8 cellular contexts compared by ENCODE assay signal in the genomic region with DNA sequence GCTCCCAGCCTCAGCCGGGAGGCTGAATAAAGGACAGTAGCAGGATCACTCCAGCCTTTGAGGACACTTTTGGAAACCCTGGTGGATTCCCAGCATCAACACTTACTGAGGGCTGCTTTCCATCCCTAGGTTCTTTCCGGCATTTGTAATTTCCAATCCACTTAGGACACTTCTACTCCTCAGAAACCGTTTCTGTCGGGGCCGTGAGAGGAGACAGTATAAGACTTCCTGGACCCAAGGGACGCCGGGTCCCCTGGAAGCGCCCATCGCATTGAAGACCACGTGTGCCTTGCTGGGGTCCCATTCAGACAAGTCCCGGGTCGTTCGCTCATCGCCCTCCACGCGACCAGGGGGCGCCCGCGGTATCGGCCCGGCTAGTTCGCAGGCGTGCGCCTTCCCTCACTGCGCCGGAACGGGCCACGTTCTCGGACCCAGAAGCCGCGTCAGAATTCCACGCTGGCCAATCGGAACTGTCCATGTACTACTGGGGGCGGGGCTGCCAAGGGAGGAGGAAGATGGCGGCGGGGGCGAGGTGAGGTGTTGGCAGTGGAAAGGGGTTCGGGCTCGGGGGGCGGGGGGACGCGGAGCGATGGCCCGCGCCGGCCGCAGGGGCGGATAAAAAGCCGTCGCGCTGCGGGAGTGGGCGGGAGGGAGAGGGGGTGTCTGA. TPM values are rescaled to one million over a fixed set of nuclear protein-coding genes. Genes with fewer than 3 reads are reported as not detected.
DNase-seq lines count a peak whose midpoint lies in the region; ATAC-seq, FAIRE-seq and TF ChIP-seq lines count a peak whose summit lies in the region.

Gene NUS1 (plus strand): TSS at position 479 of the 667 bp plus-strand sequence. CDS start 202 bp downstream, outside the sequence.

- peak within 1 kb of the TSS; percentile 82 for H3K4me3 Mint-ChIP-seq in GM23338

- intact Hi-C loops in esophagus muscularis mucosa (cut with DNase I) = loop anchor here (5.0 kb wide), 1 partner anchor 73 kb away; the partner anchor contains the start of gene GOPC

- no peak within 1 kb of the TSS for H3K27ac ChIP-seq in DOHH2 (ENCODE audit: low read depth, low read length)
- H3K27ac ChIP-seq in GM23338 (ENCODE audit: low read depth) = 0 out of 2 replicates have a peak within 1 kb of the TSS, but pooled peaks have one; percentile 19
- H3K27ac ChIP-seq in esophagus muscularis mucosa (replicated peaks in 1 of 4) = peak within 1 kb of the TSS; percentile 80 to 87 (median 84)

- peaks cover 7% of the 10 kb centered on the region; the same call in 1 of the 2 replicates for H4K20me1 ChIP-seq in DOHH2 (ENCODE audit: control insufficient read depth, insufficient read depth, low read depth, low read length)
- peaks cover 38% of the 10 kb centered on the region for H4K20me1 ChIP-seq in GM23338 (replicated peaks; ENCODE audit: insufficient read depth)

- peak; percentile 42 for FAIRE-seq in RCC 7860 (lab: Jason Lieb, UNC)

- peak within 1 kb of the TSS; percentile 90; the same call in 1 of the 2 replicates for H2AFZ ChIP-seq in GM23338

- peaks cover 8% of the 10 kb centered on the region; the same call in 2 of the 3 replicates for H3K9me3 Mint-ChIP-seq in GM23338

- H3K9me3 ChIP-seq in DOHH2 (ENCODE audit: control insufficient read depth, insufficient read depth, low read length) (peaks cover 11% of the 10 kb centered on the region; the same call in 1 of the 2 replicates), esophagus muscularis mucosa (no peaks in the 10 kb centered on the region)

- no peaks in the 10 kb centered on the region for H3K27me3 ChIP-seq in DOHH2 (ENCODE audit: control insufficient read depth, low read length)
- H3K27me3 ChIP-seq in GM23338 (ENCODE audit: insufficient read depth) = no peaks in the 10 kb centered on the region
- no peaks in the 10 kb centered on the region for H3K27me3 ChIP-seq in esophagus muscularis mucosa

- ATAC-seq in GM23338 = peak; percentile 94

- peaks cover 21% of the 10 kb centered on the region for H3K36me3 Mint-ChIP-seq in GM23338 (ENCODE audit: low read depth)

- H3K4me1 ChIP-seq in DOHH2 (ENCODE audit: control insufficient read depth, low read length) (peaks cover 25% of the 10 kb centered on the region), GM23338 (ENCODE audit: insufficient read depth) (peaks cover 21% of the 10 kb centered on the region), esophagus muscularis mucosa (peaks cover 15 to 48% (median 44%) of the 10 kb centered on the region in 4 donors)

- H3K36me3 ChIP-seq in DOHH2 (ENCODE audit: control insufficient read depth, low read length) (peaks cover 30% of the 10 kb centered on the region), GM23338 (ENCODE audit: insufficient read depth) (no peaks in the 10 kb centered on the region), esophagus muscularis mucosa (no peaks in the 10 kb centered on the region)

- WGBS in esophagus muscularis mucosa = under 1% methylated on average over 33 of the region's 53 CpGs

- no peak for TF ChIP-seq EP300 in esophagus muscularis mucosa (IDR thresholded peaks at IDR 0.05)

- DNase-seq in GM23338 (ENCODE audit: low spot score) = peak; percentile 99
- DNase-seq in Kasumi-1 (lab: John Stamatoyannopoulos, UW) = peak; percentile 96 to 97
- DNase-seq in RCC 7860 (ENCODE audit: low spot score) = peak; percentile 88
- DNase-seq in activated T-cell treated with anti-CD3 and anti-CD28 coated beads, Interleukin-2, amount 50 U/mL, for 48 hours = peak; percentile 99
- DNase-seq in esophagus muscularis mucosa (ENCODE audit: extremely low spot score) = peak; percentile 99
- peak; percentile 99 for DNase-seq in myocyte (ENCODE audit: low read depth)
- DNase-seq in stimulated activated CD8-positive, alpha-beta memory T cell treated with anti-CD3 and anti-CD28 coated beads, Interleukin-7, amount 100 ng/mL, for 4 hours (ENCODE audit: low read depth in 2 of 2) = peak; percentile 98 to 99

- H3K9me2 ChIP-seq in DOHH2 (replicated peaks; ENCODE audit: control insufficient read depth, low read length) (no peaks in the 10 kb centered on the region), GM23338 (ENCODE audit: insufficient read depth) (no peaks in the 10 kb centered on the region)

- H3K4me3 ChIP-seq in DOHH2 (ENCODE audit: low read length) (peak within 1 kb of the TSS; percentile 77), GM23338 (peak within 1 kb of the TSS; percentile 98), esophagus muscularis mucosa (peak within 1 kb of the TSS; percentile 63 to 74 (median 70))

- TF ChIP-seq CTCF in DOHH2 (IDR thresholded peaks at IDR 0.05; ENCODE audit: low read depth, low read length, poor library complexity, severe bottlenecking) (peak; percentile 87), GM23338 (conservative IDR thresholded peaks at IDR 0.05; ENCODE audit: low read depth in 2 of 2) (peak; percentile 72 to 89), esophagus muscularis mucosa (IDR thresholded peaks at IDR 0.05) (peak; percentile 77 to 84 (median 81))

- no peak for TF ChIP-seq POLR2A in esophagus muscularis mucosa (IDR thresholded peaks at IDR 0.05; ENCODE audit: low read depth)

- H3K27me3 Mint-ChIP-seq in GM23338 (ENCODE audit: insufficient read depth, low read depth, poor library complexity) = no peaks in the 10 kb centered on the region

- peak within 1 kb of the TSS; percentile 79 for H3K4me2 ChIP-seq in DOHH2 (ENCODE audit: low read length)
- peak within 1 kb of the TSS; percentile 87 for H3K4me2 ChIP-seq in GM23338

- peaks cover 59% of the 10 kb centered on the region for H3K79me2 ChIP-seq in DOHH2 (ENCODE audit: control insufficient read depth, low read length)
- peaks cover 48% of the 10 kb centered on the region for H3K79me2 ChIP-seq in GM23338 (replicated peaks; ENCODE audit: insufficient read depth)

- H3F3A ChIP-seq in DOHH2 (ENCODE audit: control insufficient read depth, insufficient read depth) = 0 out of 2 replicates have a peak, but pooled peaks cover 2% of the 10 kb centered on the region
- no peaks in the 10 kb centered on the region for H3F3A ChIP-seq in GM23338 (replicated peaks; ENCODE audit: low read depth)

- peak within 1 kb of the TSS; percentile 94 for H3K27ac Mint-ChIP-seq in GM23338

- H3K4me1 Mint-ChIP-seq in GM23338 = peaks cover 25% of the 10 kb centered on the region

TF ChIP-seq in GM23338, 12 proteins besides CTCF, POLR2A, EP300 and RAD21:
- TF ChIP-seq STAT1 (IDR thresholded peaks at IDR 0.05; ENCODE audit: unreplicated experiment) = no peak
- TF ChIP-seq NANOG (IDR thresholded peaks at IDR 0.05; ENCODE audit: borderline replicate concordance) = peak; percentile 22; the same call in 1 of the 2 replicates
- no peak for TF ChIP-seq ZNF331 (CRISPR knock-in tag; IDR thresholded peaks at IDR 0.05; ENCODE audit: low read depth)
- TF ChIP-seq CREB1 (CRISPR knock-in tag; IDR thresholded peaks at IDR 0.05; ENCODE audit: low read depth) = peak; percentile 93
- no peak for TF ChIP-seq EZH2phosphoT487 (IDR thresholded peaks at IDR 0.05; ENCODE audit: unreplicated experiment)
- no peak for TF ChIP-seq JUNB (IDR thresholded peaks at IDR 0.05; ENCODE audit: unreplicated experiment)
- TF ChIP-seq, protein P1, sequence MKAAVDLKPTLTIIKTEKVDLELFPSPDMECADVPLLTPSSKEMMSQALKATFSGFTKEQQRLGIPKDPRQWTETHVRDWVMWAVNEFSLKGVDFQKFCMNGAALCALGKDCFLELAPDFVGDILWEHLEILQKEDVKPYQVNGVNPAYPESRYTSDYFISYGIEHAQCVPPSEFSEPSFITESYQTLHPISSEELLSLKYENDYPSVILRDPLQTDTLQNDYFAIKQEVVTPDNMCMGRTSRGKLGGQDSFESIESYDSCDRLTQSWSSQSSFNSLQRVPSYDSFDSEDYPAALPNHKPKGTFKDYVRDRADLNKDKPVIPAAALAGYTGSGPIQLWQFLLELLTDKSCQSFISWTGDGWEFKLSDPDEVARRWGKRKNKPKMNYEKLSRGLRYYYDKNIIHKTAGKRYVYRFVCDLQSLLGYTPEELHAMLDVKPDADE (IDR thresholded peaks at IDR 0.05) = peak; percentile 83
- TF ChIP-seq ZNF114 (CRISPR knock-in tag; IDR thresholded peaks at IDR 0.05) = no peak
- peak; percentile 53 for TF ChIP-seq POLR2AphosphoS5 (IDR thresholded peaks at IDR 0.05; ENCODE audit: low read depth)

RNA-seq across cellular contexts. Expression of gene NUS1, which starts in this region (rescaled TPM):
- 67.7 and 69.0 TPM in 2 replicates for total RNA-seq in GM23338 (2014; rRNA removed; shearing (Covaris generic))
- 34.6 and 38.3 TPM in 2 replicates for polyA plus RNA-seq in GM23338 (2016; fragmentation: Nextera tagmentation; extraction: Ambion mirVana)
- total RNA-seq in esophagus muscularis mucosa (10 to 100 TPM; 20.4 to 28.2 (median 22.9) TPM), myocyte (9.5 and 11.7 TPM in 2 replicates)
- 17.4 TPM for polyA plus RNA-seq in myocyte (2012)
